In genomic region chr14:101078105-101078891, GRCh38 we compare ENCODE assay signal across 17 cellular contexts.
DNase-seq lines count a peak whose midpoint lies in the region; ATAC-seq and TF ChIP-seq lines count a peak whose summit lies in the region.
"Had no signal": no experiment of that assay in that cellular context is flagged by ENCODE, and none has a peak within 500 bp of the region (broad histone marks: within the 10 kb centered on the region; RNA-seq: fewer than 3 reads in every experiment).

No MANE protein-coding gene starts in this region.

- no peaks in the 10 kb centered on the region for H3K36me3 ChIP-seq in HUES6 (ENCODE audit: control insufficient read depth, insufficient read depth, low read length)
- H3K36me3 ChIP-seq in neuron (ENCODE audit: insufficient read depth, low read length), result no peaks in the 10 kb centered on the region
- no peaks in the 10 kb centered on the region for H3K36me3 ChIP-seq in psoas muscle (ENCODE audit: insufficient read depth in 1 of 2, low read depth in 1 of 2)
- H3K36me3 ChIP-seq: ascending aorta, HAP-1, tibial artery had no signal

- no peaks in the 10 kb centered on the region for H3K9me3 ChIP-seq in HUES6 (ENCODE audit: control insufficient read depth, insufficient read depth, low read depth, low read length)
- H3K9me3 ChIP-seq in iPS-18c (ENCODE audit: control insufficient read depth, insufficient read depth, low read length), result no peaks in the 10 kb centered on the region
- peaks cover 2% of the 10 kb centered on the region for H3K9me3 ChIP-seq in neuron (ENCODE audit: low read length)
- peaks cover 7% of the 10 kb centered on the region for H3K9me3 ChIP-seq in psoas muscle
- H3K9me3 ChIP-seq: ascending aorta, HAP-1, tibial artery had no signal

- H3K27me3 ChIP-seq in HUES6 (ENCODE audit: control insufficient read depth, insufficient read depth, low read length), result peaks cover 53% of the 10 kb centered on the region
- H3K27me3 ChIP-seq in neuron (ENCODE audit: insufficient read depth, low read length), result no peaks in the 10 kb centered on the region
- peaks cover 0 to 40% (median 19%) of the 10 kb centered on the region in 3 donors for H3K27me3 ChIP-seq in psoas muscle (ENCODE audit: insufficient read depth in 3 of 3, low read length in 2 of 3)

- DNase-seq in AG20443 (ENCODE audit: low spot score), result peak; percentile 7
- DNase-seq in C1 segment of cervical spinal cord (lab: John Stamatoyannopoulos, UW), result no peak
- DNase-seq in NCI-H1105 (lab: John Stamatoyannopoulos, UW), result no peak
- DNase-seq in psoas muscle, result no peak
- no peak for DNase-seq in CD1c-positive myeloid dendritic cell (ENCODE audit: extremely low spot score)
- DNase-seq: activated CD4-positive, alpha-beta T cell treated with anti-CD3 and anti-CD28 coated beads, Interleukin-2, amount 50 U/mL, for 1 hour; activated naive CD4-positive, alpha-beta T cell treated with anti-CD3 and anti-CD28 coated beads, Interleukin-2, amount 50 U/mL, for 16 hours; hippocampal formation; KBM-7; NCI-H2029 had no signal

- TF ChIP-seq CTCF in psoas muscle (IDR thresholded peaks at IDR 0.05), result no peak

- no peak overlapping the region for H2AFZ ChIP-seq in neuron (ENCODE audit: low read depth, low read length)

- H3K4me1 ChIP-seq in HUES6 (ENCODE audit: control insufficient read depth, insufficient read depth, low read length) (peaks cover 24% of the 10 kb centered on the region), neuron (ENCODE audit: insufficient read depth, low read length) (peaks cover 19% of the 10 kb centered on the region), psoas muscle (no peaks in the 10 kb centered on the region)
- H3K4me1 ChIP-seq: ascending aorta, HAP-1 had no signal

- 56 to 64% (median 64%) methylated on average over 10 of the region's 10 CpGs for WGBS in psoas muscle, 3 donors

- no peak overlapping the region for H3K9ac ChIP-seq in HUES6 (ENCODE audit: low read length)

- H3K4me3 ChIP-seq in HUES6 (ENCODE audit: low read depth, low read length), result peak overlapping the region; percentile 56; the same call in 1 of the 2 replicates
- H3K4me3 ChIP-seq in iPS-18c (ENCODE audit: insufficient read depth, low read depth, low read length), result peak overlapping the region; percentile 6; the same call in 1 of the 2 replicates
- H3K4me3 ChIP-seq in neuron (ENCODE audit: low read length), result peak overlapping the region; percentile 35
- no peak overlapping the region for H3K4me3 ChIP-seq in psoas muscle
- H3K4me3 ChIP-seq: HAP-1 had no signal

- intact Hi-C loops in psoas muscle (cut with DNase I), result no loop called here

- ATAC-seq in psoas muscle, result no peak
- ATAC-seq: T-cell had no signal

- H3K27ac ChIP-seq in HUES6 (ENCODE audit: low read depth, low read length) (no peak overlapping the region), psoas muscle (no peak overlapping the region)
- H3K27ac ChIP-seq: ascending aorta, tibial artery had no signal
